9 cellular contexts compared by ENCODE assay signal in the genomic region with DNA sequence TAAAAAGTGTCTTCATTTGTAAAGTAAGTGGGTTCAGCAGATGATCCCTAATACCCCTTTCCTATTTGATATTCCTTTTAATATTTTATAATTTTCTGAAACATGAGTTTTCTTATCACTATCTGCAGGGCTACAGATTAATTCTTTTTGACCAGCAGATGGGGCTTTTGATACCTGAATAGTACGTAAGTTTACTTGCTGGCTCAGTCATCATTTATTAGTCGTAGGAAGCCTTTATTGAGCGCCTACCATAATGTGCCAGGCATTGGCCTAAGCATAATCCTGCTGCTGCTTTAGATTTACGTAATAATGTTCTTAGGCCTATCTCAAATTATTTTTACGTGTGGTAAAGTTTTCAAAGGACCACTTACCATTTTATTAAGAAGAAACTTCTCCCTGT. TPM values are rescaled to one million over a fixed set of nuclear protein-coding genes. Genes with fewer than 3 reads are reported as not detected.
A peak's percentile ranks its signal among the peaks of the same experiment; 100 is the strongest.
DNase-seq lines count a peak whose midpoint lies in the region; ATAC-seq and TF ChIP-seq lines count a peak whose summit lies in the region.
"Had no signal": no experiment of that assay in that cellular context is flagged by ENCODE, and none has a peak within 500 bp of the region (broad histone marks: within the 10 kb centered on the region; RNA-seq: fewer than 3 reads in every experiment).

No MANE protein-coding gene starts in this region.

- H3K27ac Mint-ChIP-seq in naive thymus-derived CD8-positive, alpha-beta T cell: no peak overlapping the region
- H3K27ac Mint-ChIP-seq in activated naive CD4-positive, alpha-beta T cell treated with anti-CD3 and anti-CD28 coated beads for 36 hours: no peak overlapping the region
- H3K27ac Mint-ChIP-seq: naive thymus-derived CD4-positive, alpha-beta T cell had no signal

- DNase-seq in SK-MEL-5 (ENCODE audit: low read depth, low spot score): peak; percentile 65
- peak; percentile 8 for DNase-seq in hepatic stellate cell (ENCODE audit: low spot score)
- DNase-seq in naive thymus-derived CD8-positive, alpha-beta T cell: no peak
- DNase-seq in activated naive CD4-positive, alpha-beta T cell treated with anti-CD3 and anti-CD28 coated beads for 36 hours: no peak
- DNase-seq in MV-4-11 (lab: John Stamatoyannopoulos, UW): no peak

- H3K27me3 Mint-ChIP-seq in naive thymus-derived CD8-positive, alpha-beta T cell: peaks cover 0 to 3% (median 0%) of the 10 kb centered on the region in 5 donors
- no peaks in the 10 kb centered on the region for H3K27me3 Mint-ChIP-seq in activated naive CD4-positive, alpha-beta T cell treated with anti-CD3 and anti-CD28 coated beads for 36 hours (ENCODE audit: low read depth)

- H3K36me3 Mint-ChIP-seq in naive thymus-derived CD8-positive, alpha-beta T cell: no peaks in the 10 kb centered on the region
- H3K36me3 Mint-ChIP-seq in activated naive CD4-positive, alpha-beta T cell treated with anti-CD3 and anti-CD28 coated beads for 36 hours (ENCODE audit: low read depth): peaks cover 1% of the 10 kb centered on the region

- intact Hi-C loops in activated naive CD4-positive, alpha-beta T cell treated with anti-CD3 and anti-CD28 coated beads for 36 hours (cut with micrococcal nuclease): loop anchor here (1.0 to 2.0 kb wide), 4 partner anchors 99 to 723 kb away; no protein-coding TSS in a partner anchor

- peak; percentile 47 for ATAC-seq in GM18502 (IDR thresholded peaks at IDR 0.05; ENCODE audit: poor library complexity, unreplicated experiment)
- ATAC-seq in naive thymus-derived CD8-positive, alpha-beta T cell: no peak
- ATAC-seq in GM21717 (IDR thresholded peaks at IDR 0.05; ENCODE audit: unreplicated experiment): no peak
- ATAC-seq: naive thymus-derived CD4-positive, alpha-beta T cell had no signal

- no peak overlapping the region for H3K4me3 Mint-ChIP-seq in naive thymus-derived CD8-positive, alpha-beta T cell
- H3K4me3 Mint-ChIP-seq in activated naive CD4-positive, alpha-beta T cell treated with anti-CD3 and anti-CD28 coated beads for 36 hours: no peak overlapping the region
- H3K4me3 Mint-ChIP-seq: naive thymus-derived CD4-positive, alpha-beta T cell had no signal

- H3K4me1 Mint-ChIP-seq in naive thymus-derived CD8-positive, alpha-beta T cell: no peaks in the 10 kb centered on the region
- H3K4me1 Mint-ChIP-seq in activated naive CD4-positive, alpha-beta T cell treated with anti-CD3 and anti-CD28 coated beads for 36 hours (ENCODE audit: low read depth): no peaks in the 10 kb centered on the region
- H3K4me1 Mint-ChIP-seq: naive thymus-derived CD4-positive, alpha-beta T cell had no signal

- no peaks in the 10 kb centered on the region for H3K9me3 Mint-ChIP-seq in naive thymus-derived CD8-positive, alpha-beta T cell
- no peaks in the 10 kb centered on the region for H3K9me3 Mint-ChIP-seq in activated naive CD4-positive, alpha-beta T cell treated with anti-CD3 and anti-CD28 coated beads for 36 hours
- H3K9me3 Mint-ChIP-seq: naive thymus-derived CD4-positive, alpha-beta T cell had no signal

- TF ChIP-seq CTCF in 22Rv1 (IDR thresholded peaks at IDR 0.05): peak; percentile 71

- H3K27ac ChIP-seq in 22Rv1: no peak overlapping the region

- POLR2A ChIA-PET in naive thymus-derived CD8-positive, alpha-beta T cell (lab: Charles Lee): no interaction called here

- CTCF ChIA-PET in activated naive CD4-positive, alpha-beta T cell treated with anti-CD3 and anti-CD28 coated beads for 36 hours (lab: Charles Lee): no interaction called here

- in situ Hi-C loops in SK-MEL-5 (cut with HindIII; ENCODE audit: low pct_unique_long_range_greater_than_20kb, low sequenced_read_pairs): no loop called here

RNA-seq across cellular contexts. Expression of a gene that starts 33.1 kb away (rescaled TPM):
- total RNA-seq in SK-MEL-5 (2014; rRNA removed; shearing (Covaris generic)): 150 and 163 TPM in 2 replicates
- polyA plus RNA-seq in SK-MEL-5 (2015; cell fraction: cytosol; rRNA removed): 91.8 and 108 TPM in 2 replicates
- 40.9 and 60.6 TPM in 2 replicates for polyA plus RNA-seq in SK-MEL-5 (2015; cell fraction: nucleus; rRNA removed)
- total RNA-seq in naive thymus-derived CD8-positive, alpha-beta T cell: 10 to 100 TPM; 48.2 to 49.6 TPM
- 100 to 1,000 TPM; 102 to 125 (median 110) TPM for polyA plus RNA-seq in naive thymus-derived CD8-positive, alpha-beta T cell
- 10 to 100 TPM; 72.5 to 73.3 TPM for total RNA-seq in activated naive CD4-positive, alpha-beta T cell treated with anti-CD3 and anti-CD28 coated beads for 36 hours

Comparison
In these comparisons a context has a peak if more than half of its experiments do, and no peak if none do; other contexts are left out.
1. DNase-seq: peak in SK-MEL-5 (single experiment) and hepatic stellate cell (single experiment); none in naive thymus-derived CD8-positive, alpha-beta T cell (0 of 10), activated naive CD4-positive, alpha-beta T cell treated with anti-CD3 and anti-CD28 coated beads for 36 hours (single experiment) and MV-4-11 (single experiment).